Comparison of ENCODE assay signal across 20 cellular contexts in genomic region chr18:25399554-25399953, GRCh38. TPM values are rescaled to one million over a fixed set of nuclear protein-coding genes. Genes with fewer than 3 reads are reported as not detected.
DNase-seq lines count a peak whose midpoint lies in the region; ATAC-seq and TF ChIP-seq lines count a peak whose summit lies in the region.
"Had no signal": no experiment of that assay in that cellular context is flagged by ENCODE, and none has a peak within 500 bp of the region (broad histone marks: within the 10 kb centered on the region; RNA-seq: fewer than 3 reads in every experiment).

No MANE protein-coding gene starts in this region.

- POLR2A ChIA-PET in activated CD8-positive, alpha-beta T cell treated with anti-CD3 and anti-CD28 coated beads for 36 hours (lab: Charles Lee), result no interaction called here

- no peaks in the 10 kb centered on the region for H3K36me3 Mint-ChIP-seq in stimulated activated naive B cell treated with anti-CD40 and anti-IgM and Interleukin-4, amounts not matched to agents 10 μg/mL and 1 μg/mL and 100 μg/mL, for 72 hours
- no peaks in the 10 kb centered on the region for H3K36me3 Mint-ChIP-seq in activated CD8-positive, alpha-beta T cell treated with anti-CD3 and anti-CD28 coated beads for 36 hours (ENCODE audit: low read depth)
- H3K36me3 Mint-ChIP-seq: activated naive CD8-positive, alpha-beta T cell treated with anti-CD3 and anti-CD28 coated beads, Interleukin-2, amount 10 ng/mL, durations not matched to agents 7 days and 5 days; stimulated activated memory B cell treated with anti-CD40 and anti-IgM and Interleukin-4, amounts not matched to agents 10 μg/mL and 1 μg/mL and 100 μg/mL, for 72 hours had no signal

- H3K27ac Mint-ChIP-seq in stimulated activated naive B cell treated with anti-CD40 and anti-IgM and Interleukin-4, amounts not matched to agents 10 μg/mL and 1 μg/mL and 100 μg/mL, for 72 hours, result no peak overlapping the region
- no peak overlapping the region for H3K27ac Mint-ChIP-seq in activated CD8-positive, alpha-beta T cell treated with anti-CD3 and anti-CD28 coated beads for 36 hours
- H3K27ac Mint-ChIP-seq: activated naive CD8-positive, alpha-beta T cell treated with anti-CD3 and anti-CD28 coated beads, Interleukin-2, amount 10 ng/mL, durations not matched to agents 7 days and 5 days; stimulated activated memory B cell treated with anti-CD40 and anti-IgM and Interleukin-4, amounts not matched to agents 10 μg/mL and 1 μg/mL and 100 μg/mL, for 72 hours had no signal

- H3K9me3 Mint-ChIP-seq in stimulated activated naive B cell treated with anti-CD40 and anti-IgM and Interleukin-4, amounts not matched to agents 10 μg/mL and 1 μg/mL and 100 μg/mL, for 72 hours, result peaks cover 5 to 9% of the 10 kb centered on the region in 2 donors
- H3K9me3 Mint-ChIP-seq in activated CD8-positive, alpha-beta T cell treated with anti-CD3 and anti-CD28 coated beads for 36 hours, result peaks cover 3% of the 10 kb centered on the region
- H3K9me3 Mint-ChIP-seq: activated naive CD8-positive, alpha-beta T cell treated with anti-CD3 and anti-CD28 coated beads, Interleukin-2, amount 10 ng/mL, durations not matched to agents 7 days and 5 days had no signal

- H3K4me3 Mint-ChIP-seq in stimulated activated naive B cell treated with anti-CD40 and anti-IgM and Interleukin-4, amounts not matched to agents 10 μg/mL and 1 μg/mL and 100 μg/mL, for 72 hours, result no peak overlapping the region
- no peak overlapping the region for H3K4me3 Mint-ChIP-seq in activated CD8-positive, alpha-beta T cell treated with anti-CD3 and anti-CD28 coated beads for 36 hours
- H3K4me3 Mint-ChIP-seq: activated naive CD8-positive, alpha-beta T cell treated with anti-CD3 and anti-CD28 coated beads, Interleukin-2, amount 10 ng/mL, durations not matched to agents 7 days and 5 days; stimulated activated memory B cell treated with anti-CD40 and anti-IgM and Interleukin-4, amounts not matched to agents 10 μg/mL and 1 μg/mL and 100 μg/mL, for 72 hours had no signal

- CTCF ChIA-PET in activated CD8-positive, alpha-beta T cell treated with anti-CD3 and anti-CD28 coated beads for 36 hours (lab: Charles Lee), result no interaction called here

- no peaks in the 10 kb centered on the region for H3K4me1 Mint-ChIP-seq in stimulated activated naive B cell treated with anti-CD40 and anti-IgM and Interleukin-4, amounts not matched to agents 10 μg/mL and 1 μg/mL and 100 μg/mL, for 72 hours
- no peaks in the 10 kb centered on the region for H3K4me1 Mint-ChIP-seq in activated CD8-positive, alpha-beta T cell treated with anti-CD3 and anti-CD28 coated beads for 36 hours (ENCODE audit: low read depth)
- H3K4me1 Mint-ChIP-seq: activated naive CD8-positive, alpha-beta T cell treated with anti-CD3 and anti-CD28 coated beads, Interleukin-2, amount 10 ng/mL, durations not matched to agents 7 days and 5 days; stimulated activated memory B cell treated with anti-CD40 and anti-IgM and Interleukin-4, amounts not matched to agents 10 μg/mL and 1 μg/mL and 100 μg/mL, for 72 hours had no signal

- H3K4me1 ChIP-seq in urinary bladder (ENCODE audit: insufficient read depth), result no peaks in the 10 kb centered on the region
- H3K4me1 ChIP-seq: gastrocnemius medialis, left lung, tibial artery had no signal

- no peaks in the 10 kb centered on the region for H3K36me3 ChIP-seq in urinary bladder (ENCODE audit: insufficient read depth)
- H3K36me3 ChIP-seq: gastrocnemius medialis, left lung, tibial artery had no signal

- H3K27me3 Mint-ChIP-seq in stimulated activated naive B cell treated with anti-CD40 and anti-IgM and Interleukin-4, amounts not matched to agents 10 μg/mL and 1 μg/mL and 100 μg/mL, for 72 hours, result peaks cover 4 to 14% of the 10 kb centered on the region in 2 donors
- peaks cover 3% of the 10 kb centered on the region for H3K27me3 Mint-ChIP-seq in activated CD8-positive, alpha-beta T cell treated with anti-CD3 and anti-CD28 coated beads for 36 hours
- H3K27me3 Mint-ChIP-seq: activated naive CD8-positive, alpha-beta T cell treated with anti-CD3 and anti-CD28 coated beads, Interleukin-2, amount 10 ng/mL, durations not matched to agents 7 days and 5 days; stimulated activated memory B cell treated with anti-CD40 and anti-IgM and Interleukin-4, amounts not matched to agents 10 μg/mL and 1 μg/mL and 100 μg/mL, for 72 hours had no signal

- intact Hi-C loops in activated CD8-positive, alpha-beta T cell treated with anti-CD3 and anti-CD28 coated beads for 36 hours (cut with micrococcal nuclease), result no loop called here

- H3K27ac ChIP-seq in urinary bladder (ENCODE audit: low read depth), result peak overlapping the region; percentile 10
- H3K27ac ChIP-seq: gastrocnemius medialis, left lung, tibial artery had no signal

- TF ChIP-seq CTCF in activated CD8-positive, alpha-beta T cell treated with anti-CD3 and anti-CD28 coated beads for 36 hours (IDR thresholded peaks at IDR 0.05), result no peak

- peak; percentile 93 for ATAC-seq in SK-N-SH treated with all-trans-retinoic acid at 6 μM for 48 hours
- no peak for ATAC-seq in stimulated activated naive B cell treated with anti-CD40 and anti-IgM and Interleukin-4, amounts not matched to agents 10 μg/mL and 1 μg/mL and 100 μg/mL, for 72 hours (replicated peaks)
- ATAC-seq in activated CD8-positive, alpha-beta T cell treated with anti-CD3 and anti-CD28 coated beads for 36 hours, result no peak
- ATAC-seq: gastrocnemius medialis; left lung; mucosa of descending colon; Panc1; stimulated activated memory B cell treated with anti-CD40 and anti-IgM and Interleukin-4, amounts not matched to agents 10 μg/mL and 1 μg/mL and 100 μg/mL, for 72 hours had no signal

- H3K4me3 ChIP-seq in urinary bladder (ENCODE audit: low read depth, low read length), result no peak overlapping the region
- H3K4me3 ChIP-seq: gastrocnemius medialis, left lung, mucosa of descending colon, tibial artery had no signal

- DNase-seq in HS-5 (ENCODE audit: low read depth), result peak; percentile 45
- DNase-seq in islet precursor cell, result peak; percentile 62
- no peak for DNase-seq in stimulated activated naive B cell treated with anti-CD40 and anti-IgM and Interleukin-4, amounts not matched to agents 10 μg/mL and 1 μg/mL and 100 μg/mL, for 72 hours
- no peak for DNase-seq in activated CD8-positive, alpha-beta T cell treated with anti-CD3 and anti-CD28 coated beads for 36 hours
- no peak for DNase-seq in NCI-H187 treated with DMSO at 0.1 percent for 48 hours (lab: John Stamatoyannopoulos, UW)
- DNase-seq: activated CD4-positive, alpha-beta T cell treated with anti-CD3 and anti-CD28 coated beads for 1 hour; activated naive CD8-positive, alpha-beta T cell treated with anti-CD3 and anti-CD28 coated beads, Interleukin-2, amount 10 ng/mL, durations not matched to agents 7 days and 5 days; gastrocnemius medialis; GDM1; H7; left lung; mucosa of descending colon; NCI-H1417 treated with DMSO at 0.1 percent for 48 hours; NCI-H2171 treated with DMSO at 0.1 percent for 48 hours; NCI-H774; tibial artery had no signal

TF ChIP-seq in SK-N-SH treated with all-trans-retinoic acid at 6 μM for 48 hours, 23 proteins besides CTCF, POLR2A, EP300 and RAD21 (continues in another document):
- TF ChIP-seq ZFP30 (CRISPR knock-in tag; IDR thresholded peaks at IDR 0.05) (peak; percentile 88), TCF4 (CRISPR knock-in tag; IDR thresholded peaks at IDR 0.05; ENCODE audit: borderline replicate concordance) (no peak; the same call in 1 of the 2 replicates), ZNF8 (CRISPR knock-in tag; IDR thresholded peaks at IDR 0.05) (no peak), RARB (CRISPR knock-in tag; IDR thresholded peaks at IDR 0.05) (peak; percentile 87; the same call in 1 of the 2 replicates), BACH2 (CRISPR knock-in tag; IDR thresholded peaks at IDR 0.05; ENCODE audit: borderline replicate concordance) (no peak), CREB5 (CRISPR knock-in tag; IDR thresholded peaks at IDR 0.05; ENCODE audit: low read depth) (peak; percentile 83), CSDC2 (CRISPR knock-in tag; IDR thresholded peaks at IDR 0.05) (0 out of 2 replicates have a peak, but pooled peaks have one; percentile 59), ISL1 (CRISPR knock-in tag; IDR thresholded peaks at IDR 0.05) (peak; percentile 100)
- TF ChIP-seq, protein P1, sequence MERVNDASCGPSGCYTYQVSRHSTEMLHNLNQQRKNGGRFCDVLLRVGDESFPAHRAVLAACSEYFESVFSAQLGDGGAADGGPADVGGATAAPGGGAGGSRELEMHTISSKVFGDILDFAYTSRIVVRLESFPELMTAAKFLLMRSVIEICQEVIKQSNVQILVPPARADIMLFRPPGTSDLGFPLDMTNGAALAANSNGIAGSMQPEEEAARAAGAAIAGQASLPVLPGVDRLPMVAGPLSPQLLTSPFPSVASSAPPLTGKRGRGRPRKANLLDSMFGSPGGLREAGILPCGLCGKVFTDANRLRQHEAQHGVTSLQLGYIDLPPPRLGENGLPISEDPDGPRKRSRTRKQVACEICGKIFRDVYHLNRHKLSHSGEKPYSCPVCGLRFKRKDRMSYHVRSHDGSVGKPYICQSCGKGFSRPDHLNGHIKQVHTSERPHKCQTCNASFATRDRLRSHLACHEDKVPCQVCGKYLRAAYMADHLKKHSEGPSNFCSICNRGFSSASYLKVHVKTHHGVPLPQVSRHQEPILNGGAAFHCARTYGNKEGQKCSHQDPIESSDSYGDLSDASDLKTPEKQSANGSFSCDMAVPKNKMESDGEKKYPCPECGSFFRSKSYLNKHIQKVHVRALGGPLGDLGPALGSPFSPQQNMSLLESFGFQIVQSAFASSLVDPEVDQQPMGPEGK (CRISPR knock-in tag; IDR thresholded peaks at IDR 0.05; ENCODE audit: borderline replicate concordance), result peak; percentile 89; the same call in 1 of the 2 replicates

RNA-seq across cellular contexts. Expression of gene ZNF521, which starts 47.6 kb away (rescaled TPM):
- 58.3 TPM for total RNA-seq in urinary bladder
- 13.1 TPM for polyA plus RNA-seq in urinary bladder
- not detected for total RNA-seq in activated CD8-positive, alpha-beta T cell treated with anti-CD3 and anti-CD28 coated beads for 36 hours
- total RNA-seq: activated naive CD8-positive, alpha-beta T cell treated with anti-CD3 and anti-CD28 coated beads, Interleukin-2, amount 10 ng/mL, durations not matched to agents 7 days and 5 days had no signal

Comparison
In these comparisons a context has a peak if more than half of its experiments do, and no peak if none do; other contexts are left out.
1. DNase-seq: peak in HS-5 (single experiment) and islet precursor cell (single experiment); none in stimulated activated naive B cell treated with anti-CD40 and anti-IgM and Interleukin-4, amounts not matched to agents 10 μg/mL and 1 μg/mL and 100 μg/mL, for 72 hours (single experiment), activated CD8-positive, alpha-beta T cell treated with anti-CD3 and anti-CD28 coated beads for 36 hours (single experiment) and NCI-H187 treated with DMSO at 0.1 percent for 48 hours (single experiment).
2. RNA of gene ZNF521, which starts 47.6 kb away (total RNA-seq): 58.3 TPM in urinary bladder (single experiment); not detected in activated CD8-positive, alpha-beta T cell treated with anti-CD3 and anti-CD28 coated beads for 36 hours; every median in the first group is over 10 times any median in the second.